10 cellular contexts compared by ENCODE assay signal in the genomic region with DNA sequence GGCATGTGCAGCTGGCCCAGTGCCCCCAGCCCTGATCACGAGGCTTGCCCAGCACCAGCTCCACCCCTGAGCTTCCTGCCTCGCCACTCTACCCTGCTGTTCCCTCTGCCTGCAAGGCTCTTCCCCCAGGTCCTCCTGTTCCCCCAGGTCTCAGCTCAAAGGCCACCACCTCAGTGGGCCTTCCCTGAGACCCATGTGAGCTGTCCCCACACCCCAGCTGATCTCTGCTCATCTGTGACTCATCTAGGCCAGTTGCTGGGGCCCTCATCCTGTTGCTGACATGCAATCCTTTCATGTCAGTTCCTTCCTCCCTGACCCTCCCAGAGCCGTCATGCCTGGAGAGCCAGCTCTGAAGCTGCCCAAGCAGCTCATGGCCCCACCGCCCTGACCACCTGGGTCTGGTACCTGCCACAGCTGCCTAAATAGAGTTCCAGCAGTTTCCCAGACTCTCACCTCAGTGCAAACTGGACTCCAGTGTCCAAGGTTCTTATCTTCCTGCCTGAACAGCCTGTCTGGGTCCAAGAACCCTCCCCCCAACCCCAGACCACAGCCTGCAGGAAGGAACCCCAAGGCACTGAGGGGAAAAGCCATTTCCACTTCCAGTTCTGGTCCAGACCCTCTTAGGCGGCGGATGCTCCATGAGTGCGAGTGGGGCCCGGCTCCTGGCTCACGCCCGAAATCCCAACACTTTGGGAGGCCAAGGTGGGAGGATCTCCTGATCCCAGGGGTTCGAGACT.
DNase-seq lines count a peak whose midpoint lies in the region; ATAC-seq and TF ChIP-seq lines count a peak whose summit lies in the region.
"Had no signal": no experiment of that assay in that cellular context is flagged by ENCODE, and none has a peak within 500 bp of the region (broad histone marks: within the 10 kb centered on the region; RNA-seq: fewer than 3 reads in every experiment).

No MANE protein-coding gene starts in this region.

- H3K27ac ChIP-seq in ACC112 (ENCODE audit: low read depth, low read length) (no peak overlapping the region), HCT116 (ENCODE audit: low read depth, low read length) (no peak overlapping the region), WERI-Rb-1 (peak overlapping the region; percentile 19; the same call in 1 of the 2 replicates), esophagus muscularis mucosa (replicated peaks in 1 of 4) (no peak overlapping the region), tibial nerve (no peak overlapping the region)
- H3K27ac ChIP-seq: stomach had no signal

- H3K27me3 ChIP-seq in ACC112 (ENCODE audit: insufficient read depth, low read length) (peaks cover 31% of the 10 kb centered on the region), HCT116 (ENCODE audit: insufficient read depth, low read length) (no peaks in the 10 kb centered on the region), WERI-Rb-1 (ENCODE audit: insufficient read depth, low read depth, severe bottlenecking) (no peaks in the 10 kb centered on the region), esophagus muscularis mucosa (peaks cover 0 to 49% (median 0%) of the 10 kb centered on the region in 4 donors), tibial nerve (no peaks in the 10 kb centered on the region)

- peak overlapping the region; percentile 51 for H3K4me2 ChIP-seq in HCT116 (ENCODE audit: low read length)

- intact Hi-C loops in HCT116 (cut with micrococcal nuclease) (no loop called here), esophagus muscularis mucosa (cut with DNase I) (no loop called here), Calu3 (cut with micrococcal nuclease; ENCODE audit: unreplicated experiment) (no loop called here)

- 77% methylated on average over 8 of the region's 11 CpGs for WGBS in esophagus muscularis mucosa
- 73 to 81% methylated on average over 11 of the region's 11 CpGs for WGBS in tibial nerve, 2 donors

- H3K36me3 ChIP-seq in ACC112 (ENCODE audit: insufficient read depth, low read length), result no peaks in the 10 kb centered on the region
- no peaks in the 10 kb centered on the region for H3K36me3 ChIP-seq in HCT116 (ENCODE audit: control insufficient read depth in 1 of 2, insufficient read depth in 2 of 2, low read length in 2 of 2)
- H3K36me3 ChIP-seq in WERI-Rb-1, result no peaks in the 10 kb centered on the region
- no peaks in the 10 kb centered on the region for H3K36me3 ChIP-seq in esophagus muscularis mucosa
- H3K36me3 ChIP-seq in tibial nerve, result no peaks in the 10 kb centered on the region
- H3K36me3 ChIP-seq: stomach had no signal

- no peaks in the 10 kb centered on the region for H4K20me1 ChIP-seq in HCT116 (ENCODE audit: insufficient read depth)

- H3K4me1 Mint-ChIP-seq in Calu3 (ENCODE audit: low read depth, unreplicated experiment), result peaks cover 16% of the 10 kb centered on the region

- H3K4me1 ChIP-seq in ACC112 (ENCODE audit: control insufficient read depth, insufficient read depth, low read length, unreplicated experiment), result peaks cover 11% of the 10 kb centered on the region
- H3K4me1 ChIP-seq in HCT116 (ENCODE audit: control insufficient read depth in 1 of 2, insufficient read depth in 2 of 2, low read length in 2 of 2), result peaks cover 5 to 12% of the 10 kb centered on the region in 2 experiments
- peaks cover 0 to 10% (median 1%) of the 10 kb centered on the region in 4 donors for H3K4me1 ChIP-seq in esophagus muscularis mucosa
- no peaks in the 10 kb centered on the region for H3K4me1 ChIP-seq in tibial nerve

- CTCF ChIA-PET in HCT116 (lab: Charles Lee) (no interaction called here), Calu3 (lab: Charles Lee) (no interaction called here)

- peaks cover 4% of the 10 kb centered on the region for H3K9me3 Mint-ChIP-seq in Calu3 (ENCODE audit: low read depth, unreplicated experiment)

- H3K27me3 Mint-ChIP-seq in Calu3 (ENCODE audit: unreplicated experiment), result peaks cover 99% of the 10 kb centered on the region

- peak overlapping the region; percentile 16; the same call in 1 of the 2 replicates for H3K4me3 ChIP-seq in ACC112 (ENCODE audit: low read depth, low read length)
- H3K4me3 ChIP-seq in HCT116 (replicated peaks in 1 of 2; ENCODE audit: low read depth in 1 of 2, low read length in 2 of 2), result no peak overlapping the region
- no peak overlapping the region for H3K4me3 ChIP-seq in WERI-Rb-1 (ENCODE audit: low read depth, low read length)
- no peak overlapping the region for H3K4me3 ChIP-seq in esophagus muscularis mucosa
- no peak overlapping the region for H3K4me3 ChIP-seq in tibial nerve
- H3K4me3 ChIP-seq: stomach had no signal

- no peaks in the 10 kb centered on the region for H3K9me3 ChIP-seq in HCT116 (ENCODE audit: control insufficient read depth in 1 of 2, insufficient read depth in 1 of 2, low read depth in 1 of 2, low read length in 2 of 2)
- H3K9me3 ChIP-seq in WERI-Rb-1 (ENCODE audit: severe bottlenecking), result no peaks in the 10 kb centered on the region
- peaks cover 0 to 8% (median 4%) of the 10 kb centered on the region in 4 donors for H3K9me3 ChIP-seq in esophagus muscularis mucosa
- H3K9me3 ChIP-seq in tibial nerve, result peaks cover 0 to 25% (median 1%) of the 10 kb centered on the region in 4 donors

- H3K4me3 Mint-ChIP-seq in Calu3 (ENCODE audit: low read depth, unreplicated experiment), result no peak overlapping the region
- H3K4me3 Mint-ChIP-seq: brain had no signal

- DNase-seq in HCT116 (ENCODE audit: low read depth, low spot score), result no peak
- peak; percentile 37 for DNase-seq in WERI-Rb-1
- peak; percentile 48 for DNase-seq in iris pigment epithelial cell (ENCODE audit: low read depth)
- no peak for DNase-seq in esophagus muscularis mucosa (ENCODE audit: extremely low spot score)
- no peak for DNase-seq in COLO668 (lab: John Stamatoyannopoulos, UW; ENCODE audit: unreplicated experiment)
- no peak for DNase-seq in tibial nerve (ENCODE audit: low spot score in 2 of 2)
- DNase-seq in Calu3, result no peak
- DNase-seq: stomach had no signal

- H3K36me3 Mint-ChIP-seq in Calu3 (ENCODE audit: insufficient read depth, unreplicated experiment), result no peaks in the 10 kb centered on the region

- no peak for TF ChIP-seq CTCF in HCT116 (IDR thresholded peaks at IDR 0.05 in 2 of 3, conservative IDR thresholded peaks at IDR 0.05 in 1 of 3; ENCODE audit: borderline replicate concordance in 1 of 3, insufficient read depth in 1 of 3, low read depth in 2 of 3, low read length in 2 of 3)
- TF ChIP-seq CTCF in WERI-Rb-1 (IDR thresholded peaks at IDR 0.05; ENCODE audit: low read depth, low read length), result no peak
- TF ChIP-seq CTCF in esophagus muscularis mucosa (IDR thresholded peaks at IDR 0.05), result no peak
- no peak for TF ChIP-seq CTCF in tibial nerve (IDR thresholded peaks at IDR 0.05)
- no peak for TF ChIP-seq CTCF in Calu3 (IDR thresholded peaks at IDR 0.05; ENCODE audit: unreplicated experiment)

- POLR2A ChIA-PET in HCT116 (lab: Charles Lee), result no interaction called here

- TF ChIP-seq RAD21 in HCT116 (IDR thresholded peaks at IDR 0.05; ENCODE audit: low read depth), result no peak

- H3K9ac ChIP-seq in HCT116 (ENCODE audit: low read length), result no peak overlapping the region

- H2AFZ ChIP-seq in ACC112 (ENCODE audit: low read length, unreplicated experiment) (no peak overlapping the region), HCT116 (ENCODE audit: low read depth, low read length, poor library complexity, severe bottlenecking) (no peak overlapping the region)

- BruUV-seq in HCT116 (replicated peaks; lab: Mats Ljungman, UMichigan), result no TSS peak
- no TSS peak for BruUV-seq in Calu3 (replicated peaks; lab: Mats Ljungman, UMichigan)

- H3K79me2 ChIP-seq in ACC112 (ENCODE audit: control insufficient read depth, insufficient read depth, low read length, unreplicated experiment), result no peaks in the 10 kb centered on the region
- H3K79me2 ChIP-seq in HCT116 (ENCODE audit: insufficient read depth, low read length), result no peaks in the 10 kb centered on the region

- TF ChIP-seq POLR2A in HCT116 (IDR thresholded peaks at IDR 0.05; ENCODE audit: borderline replicate concordance, extremely low read depth, insufficient read depth, insufficient read length), result no peak
- TF ChIP-seq POLR2A in esophagus muscularis mucosa (IDR thresholded peaks at IDR 0.05; ENCODE audit: low read depth), result no peak
- no peak for TF ChIP-seq POLR2A in tibial nerve (IDR thresholded peaks at IDR 0.05)

- peak; percentile 37 for ATAC-seq in HCT116

- RAD21 ChIA-PET in HCT116 (lab: Charles Lee; ENCODE audit: low non-redundant PET in 1 of 2, low total read pairs in 2 of 2, uncharacterized antibody in 2 of 2, unreplicated experiment in 2 of 2), result no interaction called here

- no peak for TF ChIP-seq EP300 in esophagus muscularis mucosa (IDR thresholded peaks at IDR 0.05)
- TF ChIP-seq EP300 in tibial nerve (IDR thresholded peaks at IDR 0.05), result no peak

- no peaks in the 10 kb centered on the region for H3K9me2 ChIP-seq in HCT116 (ENCODE audit: insufficient read depth)

- no peak overlapping the region for H3K27ac Mint-ChIP-seq in Calu3 (ENCODE audit: unreplicated experiment)

TF ChIP-seq in HCT116, 20 proteins besides CTCF, POLR2A, EP300 and RAD21:
- no peak for TF ChIP-seq EZH2phosphoT487 (IDR thresholded peaks at IDR 0.05; ENCODE audit: borderline replicate concordance)
- 0 out of 2 replicates have a peak, but pooled peaks have one; percentile 36 for TF ChIP-seq JUND (IDR thresholded peaks at IDR 0.05)
- TF ChIP-seq TCF7L2 (IDR thresholded peaks at IDR 0.05; ENCODE audit: borderline replicate concordance, extremely low read depth, insufficient read depth, insufficient read length), result peak; percentile 84
- peak; percentile 20; the same call in 1 of the 2 replicates for TF ChIP-seq SP1 (IDR thresholded peaks at IDR 0.05; ENCODE audit: low read depth)

Comparison
In these comparisons a context has a peak if more than half of its experiments do, and no peak if none do; other contexts are left out.
1. DNase-seq: peak in WERI-Rb-1 (single experiment) and iris pigment epithelial cell (single experiment); none in HCT116 (single experiment), esophagus muscularis mucosa (single experiment), COLO668 (single experiment), tibial nerve (0 of 2) and Calu3 (single experiment).